1 cellular context compared by ENCODE assay signal in genomic region chr17:41687828-41688640, GRCh38.
TF ChIP-seq lines count a peak whose summit lies in the region.

No MANE protein-coding gene starts in this region.

TF ChIP-seq in HepG2, 621 proteins besides CTCF, POLR2A, EP300 and RAD21 (continued from another document and continues in another):
- TF ChIP-seq NR0B2 (CRISPR knock-in tag; IDR thresholded peaks at IDR 0.05) (no peak), HBP1 (CRISPR knock-in tag; IDR thresholded peaks at IDR 0.05; ENCODE audit: low read depth) (0 out of 2 replicates have a peak, but pooled peaks have one; percentile 32), ZNF333 (CRISPR knock-in tag; IDR thresholded peaks at IDR 0.05; ENCODE audit: borderline replicate concordance) (no peak), CSRNP2 (CRISPR knock-in tag; conservative IDR thresholded peaks at IDR 0.05; ENCODE audit: low read depth) (no peak), ZNF577 (CRISPR knock-in tag; IDR thresholded peaks at IDR 0.05; ENCODE audit: borderline replicate concordance, low read depth) (no peak), MTA1 (CRISPR knock-in tag; IDR thresholded peaks at IDR 0.05; ENCODE audit: borderline replicate concordance) (no peak), ZNF235 (CRISPR knock-in tag; IDR thresholded peaks at IDR 0.05; ENCODE audit: borderline replicate concordance) (no peak), SAP130 (CRISPR knock-in tag; IDR thresholded peaks at IDR 0.05; ENCODE audit: low read depth) (peak; percentile 51), ZC3H4 (CRISPR knock-in tag; IDR thresholded peaks at IDR 0.05; ENCODE audit: borderline replicate concordance) (0 out of 2 replicates have a peak, but pooled peaks have one; percentile 40), ZNF766 (CRISPR knock-in tag; IDR thresholded peaks at IDR 0.05; ENCODE audit: borderline replicate concordance) (no peak; the same call in 1 of the 2 replicates), TERF1 (CRISPR knock-in tag; IDR thresholded peaks at IDR 0.05) (no peak), ZMAT5 (CRISPR knock-in tag; IDR thresholded peaks at IDR 0.05; ENCODE audit: borderline replicate concordance, low read depth) (no peak), DR1 (CRISPR knock-in tag; IDR thresholded peaks at IDR 0.05) (no peak), ZNF180 (CRISPR knock-in tag; IDR thresholded peaks at IDR 0.05; ENCODE audit: borderline replicate concordance, low read depth) (no peak), FOXM1 (CRISPR knock-in tag; IDR thresholded peaks at IDR 0.05) (no peak), CREM (IDR thresholded peaks at IDR 0.05) (no peak), CREM (CRISPR knock-in tag; IDR thresholded peaks at IDR 0.05) (no peak), LBX2 (CRISPR knock-in tag; IDR thresholded peaks at IDR 0.05; ENCODE audit: borderline replicate concordance) (no peak), RXRB (CRISPR knock-in tag; IDR thresholded peaks at IDR 0.05; ENCODE audit: borderline replicate concordance) (no peak), CBFB (CRISPR knock-in tag; IDR thresholded peaks at IDR 0.05) (no peak), ZNF362 (CRISPR knock-in tag; IDR thresholded peaks at IDR 0.05; ENCODE audit: borderline replicate concordance) (no peak), FOXC1 (CRISPR knock-in tag; IDR thresholded peaks at IDR 0.05; ENCODE audit: borderline replicate concordance) (no peak), PHF21A (CRISPR knock-in tag; IDR thresholded peaks at IDR 0.05) (peak; percentile 48; the same call in 1 of the 2 replicates), ZNF75D (CRISPR knock-in tag; IDR thresholded peaks at IDR 0.05; ENCODE audit: borderline replicate concordance) (no peak), ZNF589 (CRISPR knock-in tag; conservative IDR thresholded peaks at IDR 0.05) (no peak), ZNF468 (CRISPR knock-in tag; IDR thresholded peaks at IDR 0.05) (no peak), ZNF501 (CRISPR knock-in tag; IDR thresholded peaks at IDR 0.05) (no peak), ATF7 (IDR thresholded peaks at IDR 0.05) (no peak), ATF7 (CRISPR knock-in tag; IDR thresholded peaks at IDR 0.05) (no peak), SETDB1 (CRISPR knock-in tag; IDR thresholded peaks at IDR 0.05; ENCODE audit: borderline replicate concordance) (no peak), ZNF674 (CRISPR knock-in tag; IDR thresholded peaks at IDR 0.05; ENCODE audit: low read depth) (0 out of 2 replicates have a peak, but pooled peaks have one; percentile 37), ZNF225 (CRISPR knock-in tag; IDR thresholded peaks at IDR 0.05) (no peak), SMAD3 (CRISPR knock-in tag; IDR thresholded peaks at IDR 0.05) (0 out of 2 replicates have a peak, but pooled peaks have one; percentile 43), MTA3 (CRISPR knock-in tag; IDR thresholded peaks at IDR 0.05) (no peak), CHD4 (IDR thresholded peaks at IDR 0.05; ENCODE audit: borderline replicate concordance, low read length) (peak; percentile 25; the same call in 1 of the 2 replicates), FOXA3 (CRISPR knock-in tag; IDR thresholded peaks at IDR 0.05) (peak; percentile 30), ZNF883 (CRISPR knock-in tag; IDR thresholded peaks at IDR 0.05; ENCODE audit: not compliant biosample characterization) (no peak), ZSCAN30 (CRISPR knock-in tag; IDR thresholded peaks at IDR 0.05) (peak; percentile 81; the same call in 1 of the 2 replicates), HOXA7 (CRISPR knock-in tag; IDR thresholded peaks at IDR 0.05) (no peak), ZNF34 (CRISPR knock-in tag; IDR thresholded peaks at IDR 0.05; ENCODE audit: borderline replicate concordance) (no peak), ZNF790 (CRISPR knock-in tag; IDR thresholded peaks at IDR 0.05; ENCODE audit: borderline replicate concordance) (no peak)
- TF ChIP-seq, protein P1, sequence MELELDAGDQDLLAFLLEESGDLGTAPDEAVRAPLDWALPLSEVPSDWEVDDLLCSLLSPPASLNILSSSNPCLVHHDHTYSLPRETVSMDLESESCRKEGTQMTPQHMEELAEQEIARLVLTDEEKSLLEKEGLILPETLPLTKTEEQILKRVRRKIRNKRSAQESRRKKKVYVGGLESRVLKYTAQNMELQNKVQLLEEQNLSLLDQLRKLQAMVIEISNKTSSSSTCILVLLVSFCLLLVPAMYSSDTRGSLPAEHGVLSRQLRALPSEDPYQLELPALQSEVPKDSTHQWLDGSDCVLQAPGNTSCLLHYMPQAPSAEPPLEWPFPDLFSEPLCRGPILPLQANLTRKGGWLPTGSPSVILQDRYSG (CRISPR knock-in tag; IDR thresholded peaks at IDR 0.05): no peak
- TF ChIP-seq, protein P2, sequence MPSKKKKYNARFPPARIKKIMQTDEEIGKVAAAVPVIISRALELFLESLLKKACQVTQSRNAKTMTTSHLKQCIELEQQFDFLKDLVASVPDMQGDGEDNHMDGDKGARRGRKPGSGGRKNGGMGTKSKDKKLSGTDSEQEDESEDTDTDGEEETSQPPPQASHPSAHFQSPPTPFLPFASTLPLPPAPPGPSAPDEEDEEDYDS (CRISPR knock-in tag; IDR thresholded peaks at IDR 0.05): no peak
- TF ChIP-seq, protein P3, sequence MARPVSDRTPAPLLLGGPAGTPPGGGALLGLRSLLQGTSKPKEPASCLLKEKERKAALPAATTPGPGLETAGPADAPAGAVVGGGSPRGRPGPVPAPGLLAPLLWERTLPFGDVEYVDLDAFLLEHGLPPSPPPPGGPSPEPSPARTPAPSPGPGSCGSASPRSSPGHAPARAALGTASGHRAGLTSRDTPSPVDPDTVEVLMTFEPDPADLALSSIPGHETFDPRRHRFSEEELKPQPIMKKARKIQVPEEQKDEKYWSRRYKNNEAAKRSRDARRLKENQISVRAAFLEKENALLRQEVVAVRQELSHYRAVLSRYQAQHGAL (CRISPR knock-in tag; IDR thresholded peaks at IDR 0.05; ENCODE audit: not compliant biosample characterization): no peak
- TF ChIP-seq, protein P4, sequence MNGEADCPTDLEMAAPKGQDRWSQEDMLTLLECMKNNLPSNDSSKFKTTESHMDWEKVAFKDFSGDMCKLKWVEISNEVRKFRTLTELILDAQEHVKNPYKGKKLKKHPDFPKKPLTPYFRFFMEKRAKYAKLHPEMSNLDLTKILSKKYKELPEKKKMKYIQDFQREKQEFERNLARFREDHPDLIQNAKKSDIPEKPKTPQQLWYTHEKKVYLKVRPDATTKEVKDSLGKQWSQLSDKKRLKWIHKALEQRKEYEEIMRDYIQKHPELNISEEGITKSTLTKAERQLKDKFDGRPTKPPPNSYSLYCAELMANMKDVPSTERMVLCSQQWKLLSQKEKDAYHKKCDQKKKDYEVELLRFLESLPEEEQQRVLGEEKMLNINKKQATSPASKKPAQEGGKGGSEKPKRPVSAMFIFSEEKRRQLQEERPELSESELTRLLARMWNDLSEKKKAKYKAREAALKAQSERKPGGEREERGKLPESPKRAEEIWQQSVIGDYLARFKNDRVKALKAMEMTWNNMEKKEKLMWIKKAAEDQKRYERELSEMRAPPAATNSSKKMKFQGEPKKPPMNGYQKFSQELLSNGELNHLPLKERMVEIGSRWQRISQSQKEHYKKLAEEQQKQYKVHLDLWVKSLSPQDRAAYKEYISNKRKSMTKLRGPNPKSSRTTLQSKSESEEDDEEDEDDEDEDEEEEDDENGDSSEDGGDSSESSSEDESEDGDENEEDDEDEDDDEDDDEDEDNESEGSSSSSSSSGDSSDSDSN (CRISPR knock-in tag; IDR thresholded peaks at IDR 0.05): no peak
- TF ChIP-seq, protein P5, sequence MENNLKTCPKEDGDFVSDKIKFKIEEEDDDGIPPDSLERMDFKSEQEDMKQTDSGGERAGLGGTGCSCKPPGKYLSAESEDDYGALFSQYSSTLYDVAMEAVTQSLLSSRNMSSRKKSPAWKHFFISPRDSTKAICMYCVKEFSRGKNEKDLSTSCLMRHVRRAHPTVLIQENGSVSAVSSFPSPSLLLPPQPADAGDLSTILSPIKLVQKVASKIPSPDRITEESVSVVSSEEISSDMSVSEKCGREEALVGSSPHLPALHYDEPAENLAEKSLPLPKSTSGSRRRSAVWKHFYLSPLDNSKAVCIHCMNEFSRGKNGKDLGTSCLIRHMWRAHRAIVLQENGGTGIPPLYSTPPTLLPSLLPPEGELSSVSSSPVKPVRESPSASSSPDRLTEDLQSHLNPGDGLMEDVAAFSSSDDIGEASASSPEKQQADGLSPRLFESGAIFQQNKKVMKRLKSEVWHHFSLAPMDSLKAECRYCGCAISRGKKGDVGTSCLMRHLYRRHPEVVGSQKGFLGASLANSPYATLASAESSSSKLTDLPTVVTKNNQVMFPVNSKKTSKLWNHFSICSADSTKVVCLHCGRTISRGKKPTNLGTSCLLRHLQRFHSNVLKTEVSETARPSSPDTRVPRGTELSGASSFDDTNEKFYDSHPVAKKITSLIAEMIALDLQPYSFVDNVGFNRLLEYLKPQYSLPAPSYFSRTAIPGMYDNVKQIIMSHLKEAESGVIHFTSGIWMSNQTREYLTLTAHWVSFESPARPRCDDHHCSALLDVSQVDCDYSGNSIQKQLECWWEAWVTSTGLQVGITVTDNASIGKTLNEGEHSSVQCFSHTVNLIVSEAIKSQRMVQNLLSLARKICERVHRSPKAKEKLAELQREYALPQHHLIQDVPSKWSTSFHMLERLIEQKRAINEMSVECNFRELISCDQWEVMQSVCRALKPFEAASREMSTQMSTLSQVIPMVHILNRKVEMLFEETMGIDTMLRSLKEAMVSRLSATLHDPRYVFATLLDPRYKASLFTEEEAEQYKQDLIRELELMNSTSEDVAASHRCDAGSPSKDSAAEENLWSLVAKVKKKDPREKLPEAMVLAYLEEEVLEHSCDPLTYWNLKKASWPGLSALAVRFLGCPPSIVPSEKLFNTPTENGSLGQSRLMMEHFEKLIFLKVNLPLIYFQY (CRISPR knock-in tag; IDR thresholded peaks at IDR 0.05; ENCODE audit: borderline replicate concordance): no peak
- TF ChIP-seq, protein P6, sequence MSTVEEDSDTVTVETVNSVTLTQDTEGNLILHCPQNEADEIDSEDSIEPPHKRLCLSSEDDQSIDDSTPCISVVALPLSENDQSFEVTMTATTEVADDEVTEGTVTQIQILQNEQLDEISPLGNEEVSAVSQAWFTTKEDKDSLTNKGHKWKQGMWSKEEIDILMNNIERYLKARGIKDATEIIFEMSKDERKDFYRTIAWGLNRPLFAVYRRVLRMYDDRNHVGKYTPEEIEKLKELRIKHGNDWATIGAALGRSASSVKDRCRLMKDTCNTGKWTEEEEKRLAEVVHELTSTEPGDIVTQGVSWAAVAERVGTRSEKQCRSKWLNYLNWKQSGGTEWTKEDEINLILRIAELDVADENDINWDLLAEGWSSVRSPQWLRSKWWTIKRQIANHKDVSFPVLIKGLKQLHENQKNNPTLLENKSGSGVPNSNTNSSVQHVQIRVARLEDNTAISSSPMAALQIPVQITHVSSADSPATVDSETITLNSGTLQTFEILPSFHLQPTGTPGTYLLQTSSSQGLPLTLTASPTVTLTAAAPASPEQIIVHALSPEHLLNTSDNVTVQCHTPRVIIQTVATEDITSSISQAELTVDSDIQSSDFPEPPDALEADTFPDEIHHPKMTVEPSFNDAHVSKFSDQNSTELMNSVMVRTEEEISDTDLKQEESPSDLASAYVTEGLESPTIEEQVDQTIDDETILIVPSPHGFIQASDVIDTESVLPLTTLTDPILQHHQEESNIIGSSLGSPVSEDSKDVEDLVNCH (CRISPR knock-in tag; IDR thresholded peaks at IDR 0.05): no peak
